ENCODE assay signal across 13 cellular contexts in the genomic region with DNA sequence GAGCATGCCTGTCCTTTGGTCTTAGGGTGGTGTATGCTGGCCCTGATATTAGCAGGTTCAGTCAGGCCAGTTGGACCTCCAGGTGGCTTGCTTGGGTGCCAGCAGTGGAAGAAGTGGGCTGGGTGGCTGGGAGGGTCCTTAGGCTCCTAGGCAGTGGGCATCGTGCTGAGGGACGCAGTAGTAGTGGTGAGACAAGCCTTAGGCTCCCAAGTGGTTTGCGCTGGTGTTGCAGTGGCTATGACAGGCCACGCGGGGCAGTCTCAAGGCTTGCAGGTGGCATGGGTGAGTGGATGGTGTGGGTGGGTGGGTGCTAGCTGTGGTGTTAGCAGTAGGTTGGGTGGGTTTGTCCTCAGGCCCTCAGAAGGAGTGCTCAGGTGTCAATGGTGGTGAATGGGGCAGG.
DNase-seq lines count a peak whose midpoint lies in the region; ATAC-seq and TF ChIP-seq lines count a peak whose summit lies in the region.
"Had no signal": no experiment of that assay in that cellular context is flagged by ENCODE, and none has a peak within 500 bp of the region (broad histone marks: within the 10 kb centered on the region; RNA-seq: fewer than 3 reads in every experiment).

No MANE protein-coding gene starts in this region.

- TF ChIP-seq RAD21 in IMR-90 (IDR thresholded peaks at IDR 0.05; ENCODE audit: low read length): no peak

- POLR2A ChIA-PET in IMR-90 (lab: Charles Lee; ENCODE audit: unreplicated experiment): no interaction called here

- peak overlapping the region in 1 of 2 experiments; percentile 24; a peak in 1 of 4 replicates for H4K8ac ChIP-seq in IMR-90 (ENCODE audit: low read depth in 2 of 2, low read length in 2 of 2)

- no peak for TF ChIP-seq EP300 in gastroesophageal sphincter (IDR thresholded peaks at IDR 0.05)
- no peak for TF ChIP-seq EP300 in upper lobe of left lung (IDR thresholded peaks at IDR 0.05)
- no peak for TF ChIP-seq EP300 in stomach (IDR thresholded peaks at IDR 0.05)

- H3K9ac ChIP-seq in IMR-90 (ENCODE audit: low read depth, low read length): no peak overlapping the region
- H3K9ac ChIP-seq: BLaER1 treated with 17β-estradiol and CSF1 and Interleukin-3, amounts not matched to agents 10 nM and 100 nM had no signal

- no peak overlapping the region for H2AK9ac ChIP-seq in IMR-90 (replicated peaks; ENCODE audit: low read depth, low read length, poor library complexity)

- in situ Hi-C loops in IMR-90 (cut with MboI; ENCODE audit: low sequenced_read_pairs): no loop called here

- dilution Hi-C loops in IMR-90 (cut with HindIII; ENCODE audit: low sequenced_read_pairs, unreplicated experiment): no loop called here

- H2BK120ac ChIP-seq in IMR-90 (ENCODE audit: low read depth, low read length): peak overlapping the region; percentile 3

- H3K79me1 ChIP-seq in IMR-90 (ENCODE audit: low read depth in 1 of 2, low read length in 2 of 2): peaks cover 8 to 33% of the 10 kb centered on the region in 2 experiments

- H3K9me3 ChIP-seq in IMR-90 (ENCODE audit: control insufficient read depth, insufficient read depth, low read length) (peaks cover 4% of the 10 kb centered on the region), gastroesophageal sphincter (peaks cover 0 to 11% (median 3%) of the 10 kb centered on the region in 3 donors), upper lobe of left lung (peaks cover 0 to 3% (median 1%) of the 10 kb centered on the region in 4 donors), stomach (peaks cover 0 to 12% (median 5%) of the 10 kb centered on the region in 4 donors)

- H2BK15ac ChIP-seq in IMR-90 (ENCODE audit: low read depth, low read length): peak overlapping the region; percentile 57; the same call in 1 of the 3 replicates

- H3K4me3 ChIP-seq in IMR-90 (ENCODE audit: insufficient read depth, low read depth, low read length): no peak overlapping the region
- no peak overlapping the region for H3K4me3 ChIP-seq in gastroesophageal sphincter
- H3K4me3 ChIP-seq in upper lobe of left lung: no peak overlapping the region
- H3K4me3 ChIP-seq in stomach: no peak overlapping the region
- H3K4me3 ChIP-seq: BLaER1 treated with 17β-estradiol and CSF1 and Interleukin-3, amounts not matched to agents 10 nM and 100 nM had no signal

- H4K20me1 ChIP-seq in IMR-90 (ENCODE audit: insufficient read depth, low read length): no peaks in the 10 kb centered on the region
- H4K20me1 ChIP-seq: BLaER1 treated with 17β-estradiol and CSF1 and Interleukin-3, amounts not matched to agents 10 nM and 100 nM had no signal

- H3K36me3 ChIP-seq in IMR-90 (ENCODE audit: control insufficient read depth, insufficient read depth, low read length): peaks cover 4% of the 10 kb centered on the region
- no peaks in the 10 kb centered on the region for H3K36me3 ChIP-seq in gastroesophageal sphincter
- H3K36me3 ChIP-seq in upper lobe of left lung: no peaks in the 10 kb centered on the region
- H3K36me3 ChIP-seq in stomach: no peaks in the 10 kb centered on the region
- H3K36me3 ChIP-seq: BLaER1 treated with 17β-estradiol and CSF1 and Interleukin-3, amounts not matched to agents 10 nM and 100 nM had no signal

- no peak overlapping the region for H3K14ac ChIP-seq in IMR-90 (replicated peaks; ENCODE audit: low read depth, low read length)

- BruUV-seq in IMR-90 (replicated peaks; lab: Mats Ljungman, UMichigan): no TSS peak

- DNase-seq in IMR-90 (no peak), upper lobe of left lung (peak in 1 of 2 donors; percentile 14), NCI-H1105 treated with DMSO at 0.1 percent for 48 hours (lab: John Stamatoyannopoulos, UW) (no peak), stomach (no peak), cerebellar cortex (ENCODE audit: low spot score) (no peak)
- DNase-seq: 8988T; ACHN; CD4-positive, CD25-positive, alpha-beta regulatory T cell; DMS 273 treated with DMSO at 0.1 percent for 48 hours; H7 had no signal

- peak overlapping the region; percentile 29; the same call in 1 of the 2 replicates for H2BK20ac ChIP-seq in IMR-90 (ENCODE audit: low read depth, low read length)

- peak overlapping the region; percentile 6; the same call in 1 of the 2 replicates for H2AK5ac ChIP-seq in IMR-90 (ENCODE audit: low read depth, low read length)

- no peak overlapping the region for H3K56ac ChIP-seq in IMR-90 (ENCODE audit: extremely low read depth, insufficient read depth, low read length)

- no peak overlapping the region; the same call in 1 of the 2 replicates for H4K91ac ChIP-seq in IMR-90 (ENCODE audit: insufficient read depth, low read depth, low read length)

- H3K4me2 ChIP-seq in IMR-90 (ENCODE audit: low read depth, low read length): no peak overlapping the region
- H3K4me2 ChIP-seq: BLaER1 treated with 17β-estradiol and CSF1 and Interleukin-3, amounts not matched to agents 10 nM and 100 nM had no signal

- no peak overlapping the region for H2AFZ ChIP-seq in IMR-90 (replicated peaks; ENCODE audit: low read length, poor library complexity)

- TF ChIP-seq POLR2A in IMR-90 (IDR thresholded peaks at IDR 0.05; ENCODE audit: low read depth, low read length) (no peak), gastroesophageal sphincter (IDR thresholded peaks at IDR 0.05) (no peak), upper lobe of left lung (IDR thresholded peaks at IDR 0.05) (no peak), stomach (IDR thresholded peaks at IDR 0.05) (no peak)

- H3K23ac ChIP-seq in IMR-90 (ENCODE audit: low read depth, low read length): no peak overlapping the region

- H3K9me1 ChIP-seq in IMR-90 (ENCODE audit: insufficient read depth, low read length): no peaks in the 10 kb centered on the region

- H3K27ac ChIP-seq in 22Rv1: no peak overlapping the region
- no peak overlapping the region for H3K27ac ChIP-seq in IMR-90 (ENCODE audit: insufficient read depth, low read length)
- H3K27ac ChIP-seq in gastroesophageal sphincter: no peak overlapping the region
- no peak overlapping the region for H3K27ac ChIP-seq in upper lobe of left lung
- no peak overlapping the region for H3K27ac ChIP-seq in stomach
- H3K27ac ChIP-seq: BLaER1 treated with 17β-estradiol and CSF1 and Interleukin-3, amounts not matched to agents 10 nM and 100 nM had no signal

- intact Hi-C loops in IMR-90 (cut with micrococcal nuclease): no loop called here
- intact Hi-C loops in stomach (cut with DNase I; ENCODE audit: low total_unique reads): no loop called here

- peak overlapping the region; percentile 34 for H3K4ac ChIP-seq in IMR-90 (ENCODE audit: low read depth, low read length)

- H3K4me1 ChIP-seq in IMR-90 (ENCODE audit: control insufficient read depth, insufficient read depth, low read length) (no peaks in the 10 kb centered on the region; the same call in 1 of the 2 replicates), gastroesophageal sphincter (no peaks in the 10 kb centered on the region), upper lobe of left lung (no peaks in the 10 kb centered on the region), stomach (no peaks in the 10 kb centered on the region)
- H3K4me1 ChIP-seq: BLaER1 treated with 17β-estradiol and CSF1 and Interleukin-3, amounts not matched to agents 10 nM and 100 nM had no signal

- TF ChIP-seq CTCF in 22Rv1 (IDR thresholded peaks at IDR 0.05) (peak; percentile 13; the same call in 1 of the 2 replicates), IMR-90 (conservative IDR thresholded peaks at IDR 0.05; ENCODE audit: low read depth, low read length) (no peak), gastroesophageal sphincter (IDR thresholded peaks at IDR 0.05) (no peak), upper lobe of left lung (IDR thresholded peaks at IDR 0.05) (no peak), stomach (IDR thresholded peaks at IDR 0.05) (no peak)

- ATAC-seq in IMR-90 (ENCODE audit: low read depth) (no peak), gastroesophageal sphincter (peak; percentile 13), upper lobe of left lung (ENCODE audit: low FRiP score in 2 of 2) (peak; percentile 17 to 37)

- H4K5ac ChIP-seq in IMR-90 (ENCODE audit: low read depth, low read length): no peak overlapping the region; the same call in 1 of the 2 replicates

- H3K18ac ChIP-seq in IMR-90 (ENCODE audit: low read depth, low read length): no peak overlapping the region

- CTCF ChIA-PET in IMR-90 (lab: Yijun Ruan, JAX): no interaction called here

- no peak overlapping the region for H2BK5ac ChIP-seq in IMR-90 (ENCODE audit: low read depth, low read length, poor library complexity, severe bottlenecking)

- no CpG with 5 or more reads among the region's 5 CpGs for WGBS in IMR-90 (ENCODE audit: extremely low coverage in 2 of 2, insufficient read length in 1 of 2), 2 experiments
- WGBS in gastroesophageal sphincter (ENCODE audit: low coverage in 1 of 2), 2 donors: no CpG with 5 or more reads among the region's 5 CpGs
- WGBS in upper lobe of left lung, 2 donors: 91 to 92% methylated on average over 2 to 5 of the region's 5 CpGs
- 92 to 96% (median 94%) methylated on average over 5 of the region's 5 CpGs for WGBS in stomach, 5 donors

- H3K27me3 ChIP-seq in IMR-90 (ENCODE audit: control insufficient read depth, insufficient read depth, low read length) (no peaks in the 10 kb centered on the region), gastroesophageal sphincter (no peaks in the 10 kb centered on the region), upper lobe of left lung (no peaks in the 10 kb centered on the region), stomach (no peaks in the 10 kb centered on the region)
- H3K27me3 ChIP-seq: BLaER1 treated with 17β-estradiol and CSF1 and Interleukin-3, amounts not matched to agents 10 nM and 100 nM had no signal

TF ChIP-seq in IMR-90, 13 proteins besides CTCF, POLR2A, EP300 and RAD21:
- TF ChIP-seq, protein P1, sequence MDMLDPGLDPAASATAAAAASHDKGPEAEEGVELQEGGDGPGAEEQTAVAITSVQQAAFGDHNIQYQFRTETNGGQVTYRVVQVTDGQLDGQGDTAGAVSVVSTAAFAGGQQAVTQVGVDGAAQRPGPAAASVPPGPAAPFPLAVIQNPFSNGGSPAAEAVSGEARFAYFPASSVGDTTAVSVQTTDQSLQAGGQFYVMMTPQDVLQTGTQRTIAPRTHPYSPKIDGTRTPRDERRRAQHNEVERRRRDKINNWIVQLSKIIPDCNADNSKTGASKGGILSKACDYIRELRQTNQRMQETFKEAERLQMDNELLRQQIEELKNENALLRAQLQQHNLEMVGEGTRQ (IDR thresholded peaks at IDR 0.05; ENCODE audit: low read depth, low read length): no peak
- TF ChIP-seq ELK1 (IDR thresholded peaks at IDR 0.05; ENCODE audit: borderline replicate concordance, low read depth, low read length): no peak
